In the genomic region with DNA sequence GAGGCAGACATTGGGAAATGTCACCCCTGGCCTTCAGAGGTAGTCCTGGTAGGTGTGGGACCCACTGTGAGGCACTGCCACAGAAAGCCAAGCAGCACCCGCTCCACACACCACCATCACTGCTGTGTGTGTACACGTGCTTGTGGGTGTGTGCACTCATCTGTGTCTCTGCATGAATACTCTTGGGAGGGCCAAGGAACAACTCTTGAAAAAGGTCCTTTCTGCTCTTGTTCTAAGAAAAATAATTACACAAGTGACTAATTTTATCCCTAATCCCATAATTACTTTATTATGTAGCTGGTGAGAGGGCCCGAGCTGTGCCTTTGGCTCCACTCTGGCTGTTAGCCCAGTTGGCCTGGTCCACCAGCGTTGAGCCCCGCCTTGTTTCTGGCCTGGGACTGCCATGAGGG, we compare ENCODE assay signal across 29 cellular contexts. TPM values are rescaled to one million over a fixed set of nuclear protein-coding genes. Genes with fewer than 3 reads are reported as not detected.
DNase-seq lines count a peak whose midpoint lies in the region; ATAC-seq, FAIRE-seq and TF ChIP-seq lines count a peak whose summit lies in the region.
"Had no signal": no experiment of that assay in that cellular context is flagged by ENCODE, and none has a peak within 500 bp of the region (broad histone marks: within the 10 kb centered on the region; RNA-seq: fewer than 3 reads in every experiment).

No MANE protein-coding gene starts in this region.

- no peak overlapping the region for H3K4me2 ChIP-seq in GM12878 (ENCODE audit: control insufficient read depth, insufficient read depth)

- H3K27me3 Mint-ChIP-seq in naive B cell, result peaks cover 0 to 13% (median 8%) of the 10 kb centered on the region in 3 donors
- H3K27me3 Mint-ChIP-seq in activated CD4-positive, alpha-beta T cell treated with anti-CD3 and anti-CD28 coated beads for 36 hours, result no peaks in the 10 kb centered on the region
- H3K27me3 Mint-ChIP-seq: activated CD4-positive, alpha-beta memory T cell treated with anti-CD3 and anti-CD28 coated beads for 36 hours; CD4-positive, alpha-beta memory T cell; natural killer cell treated with Interleukin-12 subunit alpha and Interleukin-12 subunit beta and Interleukin-15 and Interleukin-18, amount 100 ng/mL, for 72 hours had no signal

- peak overlapping the region in 3 of 6 donors; percentile 24 to 65 (median 62) for H3K27ac Mint-ChIP-seq in naive B cell
- no peak overlapping the region for H3K27ac Mint-ChIP-seq in activated CD4-positive, alpha-beta T cell treated with anti-CD3 and anti-CD28 coated beads for 36 hours
- H3K27ac Mint-ChIP-seq: activated CD4-positive, alpha-beta memory T cell treated with anti-CD3 and anti-CD28 coated beads for 36 hours; CD4-positive, alpha-beta memory T cell; HFFc6; natural killer cell treated with Interleukin-12 subunit alpha and Interleukin-12 subunit beta and Interleukin-15 and Interleukin-18, amount 100 ng/mL, for 72 hours had no signal

- SMC1A ChIA-PET in GM12878 (lab: Charles Lee; ENCODE audit: uncharacterized antibody, unreplicated experiment), result interaction anchor here (0.6 to 14.0 kb wide), 6 partner anchors 10 to 150 kb away, joined by 3 to 344 read pairs (median 3); no protein-coding TSS in a partner anchor

- no peaks in the 10 kb centered on the region for H3K79me2 ChIP-seq in GM12878 (ENCODE audit: control insufficient read depth, insufficient read depth, low read length)

- ATAC-seq in GM12878, result peak; percentile 72
- ATAC-seq in naive B cell (ENCODE audit: low read depth in 2 of 2), result peak; percentile 84 to 94
- no peak for ATAC-seq in GM18511 (IDR thresholded peaks at IDR 0.05; ENCODE audit: unreplicated experiment)
- ATAC-seq in activated CD4-positive, alpha-beta T cell treated with anti-CD3 and anti-CD28 coated beads for 36 hours, result no peak
- ATAC-seq: HepG2; left ventricle myocardium superior; natural killer cell treated with Interleukin-12 subunit alpha and Interleukin-12 subunit beta and Interleukin-15 and Interleukin-18, amount 100 ng/mL, for 72 hours had no signal

- H2AFZ ChIP-seq in GM12878 (ENCODE audit: control insufficient read depth, low read depth, low read length), result no peak overlapping the region

- peak; percentile 47 for DNase-seq in NCI-H82 (lab: John Stamatoyannopoulos, UW)
- DNase-seq in NCI-H82 treated with DMSO at 0.1 percent for 48 hours (lab: John Stamatoyannopoulos, UW; ENCODE audit: unreplicated experiment), result no peak
- DNase-seq in GM12878 (ENCODE audit: low read depth, low spot score), result no peak
- peak; percentile 9 for DNase-seq in naive B cell
- no peak for DNase-seq in GM10266 (ENCODE audit: extremely low spot score)
- DNase-seq in NCI-H510A (lab: John Stamatoyannopoulos, UW), result no peak
- DNase-seq in activated CD4-positive, alpha-beta T cell treated with anti-CD3 and anti-CD28 coated beads for 36 hours, result no peak
- DNase-seq: 8988T; activated CD4-positive, alpha-beta memory T cell treated with anti-CD3 and anti-CD28 coated beads for 36 hours; activated CD8-positive, alpha-beta memory T cell treated with anti-CD3 and anti-CD28 coated beads, Interleukin-2, amount 50 U/mL, for 4 hours; activated naive CD4-positive, alpha-beta T cell treated with anti-CD3 and anti-CD28 coated beads, Interleukin-2, amount 50 U/mL, for 16 hours; amniotic stem cell; brain microvascular endothelial cell; CD4-positive, alpha-beta memory T cell; glutamatergic neuron; HFFc6; left ventricle myocardium superior; NCI-H1092; NCI-H1694 treated with DMSO at 0.1 percent for 48 hours; NCI-H2171; RPMI8226; spleen; T-helper 1 cell had no signal

- no peak for FAIRE-seq in GM12878 (lab: Jason Lieb, UNC)
- FAIRE-seq: endothelial cell of umbilical vein, G401.6, HepG2, islet of Langerhans had no signal

- no peak for TF ChIP-seq RAD21 in GM12878 (IDR thresholded peaks at IDR 0.05; ENCODE audit: insufficient read depth, low read depth, low read length)

- TF ChIP-seq CTCF in GM12878 (IDR thresholded peaks at IDR 0.05 in 2 of 3, conservative IDR thresholded peaks at IDR 0.05 in 1 of 3; ENCODE audit: control insufficient read depth in 2 of 3, extremely low read depth in 1 of 3, insufficient read depth in 1 of 3, low read depth in 3 of 3, low read length in 3 of 3), result no peak
- TF ChIP-seq CTCF in GM10266 (IDR thresholded peaks at IDR 0.05; ENCODE audit: control insufficient read depth, insufficient read depth, low read depth, missing control alignments), result no peak

- peaks cover 9% of the 10 kb centered on the region in 3 donors for H3K4me1 Mint-ChIP-seq in naive B cell
- H3K4me1 Mint-ChIP-seq in activated CD4-positive, alpha-beta T cell treated with anti-CD3 and anti-CD28 coated beads for 36 hours, result no peaks in the 10 kb centered on the region
- H3K4me1 Mint-ChIP-seq: CD4-positive, alpha-beta memory T cell had no signal

- H3K27me3 ChIP-seq in GM12878 (replicated peaks in 1 of 2; ENCODE audit: control insufficient read depth in 2 of 2, insufficient read depth in 2 of 2, low read length in 1 of 2), result no peaks in the 10 kb centered on the region
- H3K27me3 ChIP-seq: brain microvascular endothelial cell, spleen had no signal

- POLR2A ChIA-PET in GM12878 (lab: Charles Lee), result no interaction called here
- POLR2A ChIA-PET in activated CD4-positive, alpha-beta T cell treated with anti-CD3 and anti-CD28 coated beads for 36 hours (lab: Charles Lee), result no interaction called here

- no peaks in the 10 kb centered on the region for H3K9me3 ChIP-seq in GM12878 (replicated peaks; ENCODE audit: control insufficient read depth, insufficient read depth, low read length)
- H3K9me3 ChIP-seq: spleen had no signal

- RAD21 ChIA-PET in GM12878 (lab: Charles Lee; ENCODE audit: unreplicated experiment), result interaction anchor here (0.8 to 10.7 kb wide), 2 partner anchors 35 to 136 kb away, joined by 3 to 325 read pairs; no protein-coding TSS in a partner anchor

- no peak for TF ChIP-seq POLR2A in GM12878 (IDR thresholded peaks at IDR 0.05; ENCODE audit: low read depth, low read length)

- H3K36me3 ChIP-seq in GM12878 (ENCODE audit: control insufficient read depth in 2 of 2, insufficient read depth in 2 of 2, low read length in 1 of 2), result no peaks in the 10 kb centered on the region
- H3K36me3 ChIP-seq: brain microvascular endothelial cell, spleen had no signal

- in situ Hi-C loops in GM12878 (cut with MboI), result no loop called here

- H4K20me1 ChIP-seq in GM12878 (ENCODE audit: control insufficient read depth, insufficient read depth), result no peaks in the 10 kb centered on the region

- no peak overlapping the region for H3K27ac ChIP-seq in GM12878 (ENCODE audit: control insufficient read depth, insufficient read depth)
- H3K27ac ChIP-seq: brain microvascular endothelial cell, spleen had no signal

- no peaks in the 10 kb centered on the region for H3K9me3 Mint-ChIP-seq in naive B cell
- H3K9me3 Mint-ChIP-seq in activated CD4-positive, alpha-beta T cell treated with anti-CD3 and anti-CD28 coated beads for 36 hours (ENCODE audit: low read depth), result no peaks in the 10 kb centered on the region
- H3K9me3 Mint-ChIP-seq: activated CD4-positive, alpha-beta memory T cell treated with anti-CD3 and anti-CD28 coated beads for 36 hours; CD4-positive, alpha-beta memory T cell; HFFc6; natural killer cell treated with Interleukin-12 subunit alpha and Interleukin-12 subunit beta and Interleukin-15 and Interleukin-18, amount 100 ng/mL, for 72 hours had no signal

- H3K4me1 ChIP-seq in GM12878 (ENCODE audit: control insufficient read depth, insufficient read depth, low read length), result no peaks in the 10 kb centered on the region

- CTCF ChIA-PET in GM12878 (lab: Yijun Ruan, JAX), result interaction anchor here (1.0 to 22.3 kb wide), 4 partner anchors 10 to 178 kb away, joined by 3 to 717 read pairs (median 7); a partner anchor contains a TSS
- CTCF ChIA-PET in activated CD4-positive, alpha-beta T cell treated with anti-CD3 and anti-CD28 coated beads for 36 hours (lab: Charles Lee), result interaction anchor here (3.0 kb wide), 1 partner anchor 139 kb away, joined by 23 read pairs; no protein-coding TSS in a partner anchor

- H3K4me3 ChIP-seq in GM12878, result no peak overlapping the region
- H3K4me3 ChIP-seq: spleen had no signal

- 29% methylated on average over 5 of the region's 5 CpGs for WGBS in GM12878 (ENCODE audit: insufficient coverage, insufficient replicate concordance, low lambda C conversion rate, missing lambda C conversion rate)

- BruUV-seq in GM12878 (replicated peaks; lab: Mats Ljungman, UMichigan), result no TSS peak

- intact Hi-C loops in GM12878 (cut with micrococcal nuclease; ENCODE audit: unreplicated experiment), result no loop called here
- intact Hi-C loops in activated CD4-positive, alpha-beta T cell treated with anti-CD3 and anti-CD28 coated beads for 36 hours (cut with DNase I, micrococcal nuclease), result no loop called here

- no peak overlapping the region for H3K4me3 Mint-ChIP-seq in naive B cell
- H3K4me3 Mint-ChIP-seq in activated CD4-positive, alpha-beta T cell treated with anti-CD3 and anti-CD28 coated beads for 36 hours, result no peak overlapping the region
- H3K4me3 Mint-ChIP-seq: activated CD4-positive, alpha-beta memory T cell treated with anti-CD3 and anti-CD28 coated beads for 36 hours; CD4-positive, alpha-beta memory T cell; HFFc6; natural killer cell treated with Interleukin-12 subunit alpha and Interleukin-12 subunit beta and Interleukin-15 and Interleukin-18, amount 100 ng/mL, for 72 hours had no signal

- no peak overlapping the region for H3K9ac ChIP-seq in GM12878 (ENCODE audit: control insufficient read depth, insufficient read depth, low read length)

- H3K36me3 Mint-ChIP-seq in naive B cell, result no peaks in the 10 kb centered on the region
- H3K36me3 Mint-ChIP-seq in activated CD4-positive, alpha-beta T cell treated with anti-CD3 and anti-CD28 coated beads for 36 hours (ENCODE audit: low read depth), result no peaks in the 10 kb centered on the region
- H3K36me3 Mint-ChIP-seq: activated CD4-positive, alpha-beta memory T cell treated with anti-CD3 and anti-CD28 coated beads for 36 hours; CD4-positive, alpha-beta memory T cell; natural killer cell treated with Interleukin-12 subunit alpha and Interleukin-12 subunit beta and Interleukin-15 and Interleukin-18, amount 100 ng/mL, for 72 hours had no signal

- no peak for TF ChIP-seq EP300 in GM12878 (IDR thresholded peaks at IDR 0.05; ENCODE audit: borderline replicate concordance in 1 of 2, control insufficient read depth in 1 of 2, low read depth in 2 of 2, low read length in 2 of 2)

RNA-seq across cellular contexts. Expression of a gene that starts 21.7 kb away (rescaled TPM):
- 0.95 and 2.5 TPM in 2 replicates for total RNA-seq in GM12878 (2013; cell fraction: nucleolus; rRNA removed)
- total RNA-seq in GM12878 (2014; rRNA removed) (0.11 and 0.82 TPM in 2 replicates), GM12878 (2014; rRNA removed; fragmentation: Illumina TruSeq; extraction: Trizol) (0.28 and 0.36 TPM in 2 replicates), GM12878 (2021) (0.36 and 0.40 TPM in 2 replicates)
- polyA plus RNA-seq in GM12878 (2011; ENCODE audit: low read depth), result 0.25 TPM
- polyA plus RNA-seq in GM12878 (2011; rRNA removed) (1.8 and 3.2 TPM in 2 replicates), GM12878 (2014; fragmentation: Illumina TruSeq; extraction: Trizol) (0.40 and 0.41 TPM in 2 replicates), GM12878 (2014; fragmentation: Nextera tagmentation; extraction: Ambion mirVana) (under 1 TPM; 0.08 to 0.16 TPM), GM12878 (2014; rRNA removed) (0.45 and 0.56 TPM in 2 replicates), GM12878 (2016; fragmentation: Nextera tagmentation; extraction: Ambion mirVana) (under 1 TPM; 0.24 to 0.27 TPM), naive B cell (ENCODE audit: low read depth in 6 of 6) (not detected)
- 2.9 and 3.2 TPM in 2 replicates for polyA plus RNA-seq in GM12878 (2011; cell fraction: cytosol; rRNA removed)
- 2.8 and 2.9 TPM in 2 replicates for polyA plus RNA-seq in GM12878 (2011; cell fraction: nucleus; rRNA removed)
- polyA plus RNA-seq in GM12878 (2012), result 0.22 and 0.44 TPM in 2 replicates
- 2.0 and 4.0 TPM in 2 replicates for polyA minus RNA-seq in GM12878 (2011; rRNA and poly(A)+ RNA removed)
- 1.5 and 1.7 TPM in 2 replicates for polyA minus RNA-seq in GM12878 (2011; cell fraction: cytosol; rRNA and poly(A)+ RNA removed)
- polyA minus RNA-seq in GM12878 (2011; cell fraction: nucleus; rRNA and poly(A)+ RNA removed), result 0.73 and 1.1 TPM in 2 replicates
- 1 to 10 TPM in 1 of 2 experiments, under 1 TPM in 1; 0.67 to 1.5 TPM for total RNA-seq in activated CD4-positive, alpha-beta T cell treated with anti-CD3 and anti-CD28 coated beads for 36 hours
- polyA plus RNA-seq: CD4-positive, alpha-beta memory T cell had no signal

Comparison
In these comparisons a context has a peak if more than half of its experiments do, and no peak if none do; other contexts are left out.
1. DNase-seq: peak in NCI-H82 (single experiment) and naive B cell (single experiment); none in NCI-H82 treated with DMSO at 0.1 percent for 48 hours (single experiment), GM12878 (single experiment), GM10266 (single experiment), NCI-H510A (single experiment) and activated CD4-positive, alpha-beta T cell treated with anti-CD3 and anti-CD28 coated beads for 36 hours (single experiment).
2. ATAC-seq: peak in GM12878 (single experiment) and naive B cell (2 of 2); none in GM18511 (single experiment) and activated CD4-positive, alpha-beta T cell treated with anti-CD3 and anti-CD28 coated beads for 36 hours (single experiment).